In genomic region chr19:56538761-56539263, GRCh38 we compare ENCODE assay signal across 8 cellular contexts. TPM values are rescaled to one million over a fixed set of nuclear protein-coding genes. Genes with fewer than 3 reads are reported as not detected.
DNase-seq lines count a peak whose midpoint lies in the region; ATAC-seq lines count a peak whose summit lies in the region.

Gene ZFP28 (plus strand): TSS chr19:56538948. CDS start chr19:56539019, 71 bp downstream.

- H3K4me1 Mint-ChIP-seq in activated T-cell treated with anti-CD3 and anti-CD28 coated beads, Interleukin-2, amount 50 U/mL, for 24 hours (ENCODE audit: low read depth), result peaks cover 23% of the 10 kb centered on the region
- peaks cover 6% of the 10 kb centered on the region for H3K4me1 Mint-ChIP-seq in T-helper 1 cell treated with Interleukin-12 subunit alpha and Interleukin-12 subunit beta and Interleukin-4 antibody, amounts not matched to agents 30 μg/mL and 1 μg/mL, for 36 hours (ENCODE audit: low read depth)
- peaks cover 21% of the 10 kb centered on the region for H3K4me1 Mint-ChIP-seq in stimulated activated naive CD8-positive, alpha-beta T cell treated with anti-CD3 and anti-CD28 coated beads, Interleukin-15, amount 100 ng/mL, for 72 hours

- peaks cover 65% of the 10 kb centered on the region for H3K9me3 Mint-ChIP-seq in activated T-cell treated with anti-CD3 and anti-CD28 coated beads, Interleukin-2, amount 50 U/mL, for 24 hours
- peaks cover 67% of the 10 kb centered on the region for H3K9me3 Mint-ChIP-seq in T-helper 1 cell treated with Interleukin-12 subunit alpha and Interleukin-12 subunit beta and Interleukin-4 antibody, amounts not matched to agents 30 μg/mL and 1 μg/mL, for 36 hours
- H3K9me3 Mint-ChIP-seq in stimulated activated naive CD8-positive, alpha-beta T cell treated with anti-CD3 and anti-CD28 coated beads, Interleukin-15, amount 100 ng/mL, for 72 hours, result peaks cover 43 to 65% of the 10 kb centered on the region in 2 donors

- H3K4me3 ChIP-seq in duodenal mucosa (ENCODE audit: low read depth in 1 of 2, low read length in 2 of 2) (peak within 1 kb of the TSS; percentile 74 to 79), mesodermal cell (ENCODE audit: extremely low read depth, insufficient read depth, low read length, poor library complexity, severe bottlenecking) (peak within 1 kb of the TSS; percentile 54)

- 3 to 11% methylated on average over 19 to 25 of the region's 65 CpGs for WGBS in mesodermal cell (ENCODE audit: insufficient coverage in 2 of 2), 2 experiments

- H3K4me1 ChIP-seq in duodenal mucosa (ENCODE audit: control insufficient read depth in 1 of 2, insufficient read depth in 2 of 2, low read length in 2 of 2), result peaks cover 6 to 10% of the 10 kb centered on the region in 2 donors
- H3K4me1 ChIP-seq in mesodermal cell (ENCODE audit: control insufficient read depth, insufficient read depth, low read length, poor library complexity, severe bottlenecking), result no peaks in the 10 kb centered on the region

- H3K27ac Mint-ChIP-seq in activated T-cell treated with anti-CD3 and anti-CD28 coated beads, Interleukin-2, amount 50 U/mL, for 24 hours, result peak within 1 kb of the TSS; percentile 95
- peak within 1 kb of the TSS; percentile 92 for H3K27ac Mint-ChIP-seq in T-helper 1 cell treated with Interleukin-12 subunit alpha and Interleukin-12 subunit beta and Interleukin-4 antibody, amounts not matched to agents 30 μg/mL and 1 μg/mL, for 36 hours
- peak within 1 kb of the TSS; percentile 89 to 96 for H3K27ac Mint-ChIP-seq in stimulated activated naive CD8-positive, alpha-beta T cell treated with anti-CD3 and anti-CD28 coated beads, Interleukin-15, amount 100 ng/mL, for 72 hours

- H3K4me3 Mint-ChIP-seq in activated T-cell treated with anti-CD3 and anti-CD28 coated beads, Interleukin-2, amount 50 U/mL, for 24 hours, result peak within 1 kb of the TSS; percentile 83
- H3K4me3 Mint-ChIP-seq in T-helper 1 cell treated with Interleukin-12 subunit alpha and Interleukin-12 subunit beta and Interleukin-4 antibody, amounts not matched to agents 30 μg/mL and 1 μg/mL, for 36 hours, result peak within 1 kb of the TSS; percentile 83
- H3K4me3 Mint-ChIP-seq in stimulated activated naive CD8-positive, alpha-beta T cell treated with anti-CD3 and anti-CD28 coated beads, Interleukin-15, amount 100 ng/mL, for 72 hours, result peak within 1 kb of the TSS; percentile 91 to 94

- H3K36me3 Mint-ChIP-seq in activated T-cell treated with anti-CD3 and anti-CD28 coated beads, Interleukin-2, amount 50 U/mL, for 24 hours (ENCODE audit: low read depth), result peaks cover 73% of the 10 kb centered on the region
- peaks cover 24% of the 10 kb centered on the region for H3K36me3 Mint-ChIP-seq in T-helper 1 cell treated with Interleukin-12 subunit alpha and Interleukin-12 subunit beta and Interleukin-4 antibody, amounts not matched to agents 30 μg/mL and 1 μg/mL, for 36 hours (ENCODE audit: low read depth)

- H3K27ac ChIP-seq in duodenal mucosa (ENCODE audit: low read depth, low read length) (peak within 1 kb of the TSS; percentile 92), mesodermal cell (ENCODE audit: low read depth, low read length, severe bottlenecking) (peak within 1 kb of the TSS; percentile 78)

- H3K27me3 ChIP-seq in duodenal mucosa (ENCODE audit: control insufficient read depth in 1 of 2, insufficient read depth in 2 of 2, low read length in 2 of 2), result no peaks in the 10 kb centered on the region

- no peaks in the 10 kb centered on the region for H3K27me3 Mint-ChIP-seq in activated T-cell treated with anti-CD3 and anti-CD28 coated beads, Interleukin-2, amount 50 U/mL, for 24 hours
- no peaks in the 10 kb centered on the region for H3K27me3 Mint-ChIP-seq in T-helper 1 cell treated with Interleukin-12 subunit alpha and Interleukin-12 subunit beta and Interleukin-4 antibody, amounts not matched to agents 30 μg/mL and 1 μg/mL, for 36 hours (ENCODE audit: low read depth)
- no peaks in the 10 kb centered on the region for H3K27me3 Mint-ChIP-seq in stimulated activated naive CD8-positive, alpha-beta T cell treated with anti-CD3 and anti-CD28 coated beads, Interleukin-15, amount 100 ng/mL, for 72 hours

- DNase-seq in activated T-cell treated with anti-CD3 and anti-CD28 coated beads, Interleukin-2, amount 50 U/mL, for 24 hours, result peak; percentile 82
- DNase-seq in activated T-cell treated with anti-CD3 and anti-CD28 coated beads, Interleukin-2, amount 50 U/mL, for 1 hour, result no peak
- DNase-seq in stimulated activated naive CD8-positive, alpha-beta T cell treated with anti-CD3 and anti-CD28 coated beads, Interleukin-15, amount 100 ng/mL, for 72 hours, result no peak

- H3K9ac ChIP-seq in duodenal mucosa (ENCODE audit: low read depth in 1 of 2, low read length in 2 of 2), result peak within 1 kb of the TSS; percentile 2 to 12

- H3K9me3 ChIP-seq in duodenal mucosa (ENCODE audit: control insufficient read depth in 1 of 2, low read length in 2 of 2) (peaks cover 34 to 51% of the 10 kb centered on the region in 2 donors), mesodermal cell (ENCODE audit: control insufficient read depth, low read length) (peaks cover 67% of the 10 kb centered on the region)

- H3K36me3 ChIP-seq in duodenal mucosa (ENCODE audit: control insufficient read depth in 1 of 2, insufficient read depth in 2 of 2, low read length in 2 of 2) (peaks cover 0 to 2% of the 10 kb centered on the region in 2 donors), mesodermal cell (ENCODE audit: control insufficient read depth, insufficient read depth, low read length) (peaks cover 16% of the 10 kb centered on the region)

- ATAC-seq in HG03159 (IDR thresholded peaks at IDR 0.05; ENCODE audit: unreplicated experiment) (peak; percentile 40), HG03520 (IDR thresholded peaks at IDR 0.05; ENCODE audit: unreplicated experiment) (no peak)
- ATAC-seq in stimulated activated naive CD8-positive, alpha-beta T cell treated with anti-CD3 and anti-CD28 coated beads, Interleukin-15, amount 100 ng/mL, for 72 hours, result peak; percentile 80

RNA-seq across cellular contexts. Expression of gene ZFP28, which starts in this region (rescaled TPM):
- polyA plus RNA-seq in mesodermal cell (2013, experiment 1 of 2), result 4.1 TPM
- polyA plus RNA-seq in mesodermal cell (2013, experiment 2 of 2), result 4.2 TPM
